ENCODE assay signal across 8 cellular contexts in the genomic region with DNA sequence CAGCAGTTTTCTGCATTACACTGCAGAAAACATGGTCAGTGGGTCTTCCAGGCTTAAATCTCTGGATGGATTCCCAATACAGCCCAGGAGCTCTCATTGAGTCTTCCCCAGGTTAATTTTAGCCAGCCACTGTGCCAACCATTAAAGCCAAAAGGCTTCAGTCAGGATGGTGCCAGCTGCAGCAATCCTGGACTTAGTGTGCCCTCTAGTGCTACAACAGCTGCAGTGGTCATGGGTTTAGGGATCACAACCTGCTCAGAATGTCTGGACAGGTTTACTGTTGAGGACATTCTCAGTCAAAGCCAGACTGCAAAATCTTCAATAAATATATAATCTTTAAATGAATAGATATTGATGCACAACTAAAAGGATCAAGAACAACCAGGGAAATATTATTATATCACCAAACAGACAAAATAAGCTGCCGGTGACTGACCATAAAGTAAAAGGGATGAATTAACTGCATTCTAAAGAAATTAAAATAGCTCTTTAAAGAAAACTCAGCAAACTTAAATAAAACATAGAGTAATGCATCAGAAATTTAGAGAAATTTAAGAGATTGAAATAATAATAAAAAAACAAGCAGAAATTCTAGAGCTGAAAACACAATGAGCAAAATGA.
DNase-seq lines count a peak whose midpoint lies in the region; ATAC-seq and TF ChIP-seq lines count a peak whose summit lies in the region.

No MANE protein-coding gene starts in this region.

- no peak overlapping the region for H3K9ac ChIP-seq in mesenchymal stem cell (ENCODE audit: low read length)

- H3K27ac ChIP-seq in body of pancreas (no peak overlapping the region), mesenchymal stem cell (ENCODE audit: low read length, poor library complexity, severe bottlenecking) (no peak overlapping the region)

- no peak overlapping the region for H4K8ac ChIP-seq in mesenchymal stem cell (ENCODE audit: low read length)

- H3K14ac ChIP-seq in mesenchymal stem cell (ENCODE audit: low read length in 2 of 2): no peak overlapping the region

- whole genome bisulfite sequencing in body of pancreas, 2 donors: 88 to 93% methylated on average over 1 of the region's 1 CpG
- no CpG with 5 or more reads among the region's 1 CpG for WGBS in mesenchymal stem cell

- no peak overlapping the region for H3K4ac ChIP-seq in mesenchymal stem cell (ENCODE audit: low read depth in 1 of 2, low read length in 2 of 2)

- no peak overlapping the region for H3K23ac ChIP-seq in mesenchymal stem cell (ENCODE audit: low read length in 2 of 2)

- no peak overlapping the region for H2AFZ ChIP-seq in mesenchymal stem cell (ENCODE audit: low read depth, low read length)

- no peak for TF ChIP-seq POLR2A in body of pancreas (IDR thresholded peaks at IDR 0.05)

- ATAC-seq in HG02642 (IDR thresholded peaks at IDR 0.05; ENCODE audit: poor library complexity, unreplicated experiment): peak; percentile 81
- peak; percentile 86 for ATAC-seq in body of pancreas
- no peak for ATAC-seq in HG03139 (IDR thresholded peaks at IDR 0.05; ENCODE audit: unreplicated experiment)

- H3K4me3 Mint-ChIP-seq in activated CD4-positive, alpha-beta T cell treated with anti-CD3 and anti-CD28 coated beads, Interleukin-2, amount 10 ng/mL, durations not matched to agents 24 days and 14 days: no peak overlapping the region

- H3K4me3 ChIP-seq in body of pancreas: no peak overlapping the region
- H3K4me3 ChIP-seq in mesenchymal stem cell (ENCODE audit: insufficient read depth in 1 of 2, low read depth in 1 of 2, low read length in 2 of 2): no peak overlapping the region

- H3K9me3 Mint-ChIP-seq in activated CD4-positive, alpha-beta T cell treated with anti-CD3 and anti-CD28 coated beads, Interleukin-2, amount 10 ng/mL, durations not matched to agents 24 days and 14 days: no peaks in the 10 kb centered on the region

- H3K79me1 ChIP-seq in mesenchymal stem cell (replicated peaks; ENCODE audit: low read length, poor library complexity, severe bottlenecking): no peaks in the 10 kb centered on the region

- H3K4me1 ChIP-seq in body of pancreas (no peaks in the 10 kb centered on the region), mesenchymal stem cell (ENCODE audit: control insufficient read depth, insufficient read depth, low read depth, low read length) (no peaks in the 10 kb centered on the region)

- no peak overlapping the region for H2BK120ac ChIP-seq in mesenchymal stem cell (ENCODE audit: low read depth, low read length)

- H2BK5ac ChIP-seq in mesenchymal stem cell (ENCODE audit: low read depth, low read length, poor library complexity, severe bottlenecking): no peak overlapping the region

- no peak overlapping the region for H2BK12ac ChIP-seq in mesenchymal stem cell (ENCODE audit: low read length in 2 of 2)

- no peak overlapping the region for H3K18ac ChIP-seq in mesenchymal stem cell (ENCODE audit: low read depth in 1 of 2, low read length in 2 of 2)

- H3K9me3 ChIP-seq in body of pancreas (no peaks in the 10 kb centered on the region), mesenchymal stem cell (ENCODE audit: control insufficient read depth, low read length) (no peaks in the 10 kb centered on the region)

- H3K4me2 ChIP-seq in mesenchymal stem cell (ENCODE audit: low read length, poor library complexity, severe bottlenecking): no peak overlapping the region

- H3K4me1 Mint-ChIP-seq in activated CD4-positive, alpha-beta T cell treated with anti-CD3 and anti-CD28 coated beads, Interleukin-2, amount 10 ng/mL, durations not matched to agents 24 days and 14 days: no peaks in the 10 kb centered on the region

- no peak overlapping the region for H2AK5ac ChIP-seq in mesenchymal stem cell (ENCODE audit: low read length, severe bottlenecking)

- no peak overlapping the region for H2BK15ac ChIP-seq in mesenchymal stem cell (ENCODE audit: low read depth, poor library complexity, severe bottlenecking)

- H3K27me3 ChIP-seq in body of pancreas: no peaks in the 10 kb centered on the region
- H3K27me3 ChIP-seq in mesenchymal stem cell (ENCODE audit: control insufficient read depth in 1 of 2, insufficient read depth in 1 of 2, low read length in 2 of 2): no peaks in the 10 kb centered on the region

- TF ChIP-seq CTCF in body of pancreas (IDR thresholded peaks at IDR 0.05): peak; percentile 8 to 76 (median 65)

- no peak for DNase-seq in activated CD4-positive, alpha-beta T cell treated with anti-CD3 and anti-CD28 coated beads, Interleukin-2, amount 10 ng/mL, durations not matched to agents 24 days and 14 days
- no peak for DNase-seq in activated CD4-positive, alpha-beta T cell treated with anti-CD3 and anti-CD28 coated beads for 4 hours
- peak; percentile 2 to 5 for DNase-seq in NCI-H1930 (lab: John Stamatoyannopoulos, UW)
- DNase-seq in body of pancreas: peak; percentile 53 to 63 (median 60)
- DNase-seq in mesenchymal stem cell: peak; percentile 43
- DNase-seq in activated CD8-positive, alpha-beta memory T cell treated with anti-CD3 and anti-CD28 coated beads, Interleukin-2, amount 50 U/mL, for 48 hours: no peak

- intact Hi-C loops in activated CD4-positive, alpha-beta T cell treated with anti-CD3 and anti-CD28 coated beads, Interleukin-2, amount 10 ng/mL, durations not matched to agents 24 days and 14 days (cut with micrococcal nuclease): no loop called here
- intact Hi-C loops in body of pancreas (cut with DNase I): loop anchor here (10.0 kb wide), 1 partner anchor 430 kb away; no protein-coding TSS in a partner anchor

- H3K36me3 ChIP-seq in body of pancreas (replicated peaks in 1 of 2; ENCODE audit: insufficient read depth in 1 of 2, low read depth in 2 of 2): no peaks in the 10 kb centered on the region
- H3K36me3 ChIP-seq in mesenchymal stem cell (ENCODE audit: control insufficient read depth in 1 of 2, insufficient read depth in 2 of 2, low read depth in 1 of 2, low read length in 2 of 2): no peaks in the 10 kb centered on the region

- peak overlapping the region; percentile 21 for H3K27ac Mint-ChIP-seq in activated CD4-positive, alpha-beta T cell treated with anti-CD3 and anti-CD28 coated beads, Interleukin-2, amount 10 ng/mL, durations not matched to agents 24 days and 14 days

- H3K27me3 Mint-ChIP-seq in activated CD4-positive, alpha-beta T cell treated with anti-CD3 and anti-CD28 coated beads, Interleukin-2, amount 10 ng/mL, durations not matched to agents 24 days and 14 days: no peaks in the 10 kb centered on the region

- no peak overlapping the region for H4K91ac ChIP-seq in mesenchymal stem cell (ENCODE audit: low read length)

- no peaks in the 10 kb centered on the region for H3K36me3 Mint-ChIP-seq in activated CD4-positive, alpha-beta T cell treated with anti-CD3 and anti-CD28 coated beads, Interleukin-2, amount 10 ng/mL, durations not matched to agents 24 days and 14 days (ENCODE audit: low read depth)

Comparison
In these comparisons a context has a peak if more than half of its experiments do, and no peak if none do; other contexts are left out.
1. DNase-seq: peak in NCI-H1930 (2 of 2), body of pancreas (4 of 4) and mesenchymal stem cell (single experiment); none in activated CD4-positive, alpha-beta T cell treated with anti-CD3 and anti-CD28 coated beads, Interleukin-2, amount 10 ng/mL, durations not matched to agents 24 days and 14 days (single experiment), activated CD4-positive, alpha-beta T cell treated with anti-CD3 and anti-CD28 coated beads for 4 hours (0 of 2) and activated CD8-positive, alpha-beta memory T cell treated with anti-CD3 and anti-CD28 coated beads, Interleukin-2, amount 50 U/mL, for 48 hours (single experiment).